1 cellular context compared by ENCODE assay signal in the genomic region with DNA sequence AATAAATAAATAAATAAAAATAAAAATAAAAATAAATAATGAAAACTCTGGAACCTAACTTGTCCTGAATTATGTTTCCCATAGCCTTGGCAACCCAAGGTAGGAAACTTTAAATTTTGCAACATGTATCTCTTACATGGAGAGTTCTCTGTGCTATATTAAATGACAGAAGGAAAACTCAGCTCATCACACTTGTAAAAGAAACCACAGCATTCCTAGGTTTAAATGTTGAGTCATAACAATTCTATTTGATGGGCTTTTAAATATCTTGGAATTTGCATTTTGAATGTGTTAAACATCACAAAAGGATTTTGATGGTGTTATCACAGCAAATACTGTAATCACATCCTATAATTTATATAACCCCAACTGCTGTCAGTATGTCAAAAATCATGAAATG.
TF ChIP-seq lines count a peak whose summit lies in the region.

No MANE protein-coding gene starts in this region.

TF ChIP-seq in WTC11, 78 proteins besides CTCF, POLR2A, EP300 and RAD21 (continued from another document):
- TF ChIP-seq, protein P1, sequence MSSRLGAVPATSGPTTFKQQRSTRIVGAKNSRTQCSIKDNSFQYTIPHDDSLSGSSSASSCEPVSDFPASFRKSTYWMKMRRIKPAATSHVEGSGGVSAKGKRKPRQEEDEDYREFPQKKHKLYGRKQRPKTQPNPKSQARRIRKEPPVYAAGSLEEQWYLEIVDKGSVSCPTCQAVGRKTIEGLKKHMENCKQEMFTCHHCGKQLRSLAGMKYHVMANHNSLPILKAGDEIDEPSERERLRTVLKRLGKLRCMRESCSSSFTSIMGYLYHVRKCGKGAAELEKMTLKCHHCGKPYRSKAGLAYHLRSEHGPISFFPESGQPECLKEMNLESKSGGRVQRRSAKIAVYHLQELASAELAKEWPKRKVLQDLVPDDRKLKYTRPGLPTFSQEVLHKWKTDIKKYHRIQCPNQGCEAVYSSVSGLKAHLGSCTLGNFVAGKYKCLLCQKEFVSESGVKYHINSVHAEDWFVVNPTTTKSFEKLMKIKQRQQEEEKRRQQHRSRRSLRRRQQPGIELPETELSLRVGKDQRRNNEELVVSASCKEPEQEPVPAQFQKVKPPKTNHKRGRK (CRISPR knock-in tag; IDR thresholded peaks at IDR 0.05; ENCODE audit: borderline replicate concordance), result no peak
- no peak for TF ChIP-seq FOXJ3 (CRISPR knock-in tag; IDR thresholded peaks at IDR 0.05; ENCODE audit: borderline replicate concordance)
- no peak for TF ChIP-seq SMAD4 (CRISPR knock-in tag; IDR thresholded peaks at IDR 0.05)
- TF ChIP-seq, protein P2, sequence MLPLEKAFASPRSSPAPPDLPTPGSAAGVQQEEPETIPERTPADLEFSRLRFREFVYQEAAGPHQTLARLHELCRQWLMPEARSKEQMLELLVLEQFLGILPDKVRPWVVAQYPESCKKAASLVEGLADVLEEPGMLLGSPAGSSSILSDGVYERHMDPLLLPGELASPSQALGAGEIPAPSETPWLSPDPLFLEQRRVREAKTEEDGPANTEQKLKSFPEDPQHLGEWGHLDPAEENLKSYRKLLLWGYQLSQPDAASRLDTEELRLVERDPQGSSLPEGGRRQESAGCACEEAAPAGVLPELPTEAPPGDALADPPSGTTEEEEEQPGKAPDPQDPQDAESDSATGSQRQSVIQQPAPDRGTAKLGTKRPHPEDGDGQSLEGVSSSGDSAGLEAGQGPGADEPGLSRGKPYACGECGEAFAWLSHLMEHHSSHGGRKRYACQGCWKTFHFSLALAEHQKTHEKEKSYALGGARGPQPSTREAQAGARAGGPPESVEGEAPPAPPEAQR (CRISPR knock-in tag; IDR thresholded peaks at IDR 0.05), result no peak
- TF ChIP-seq, protein P3, sequence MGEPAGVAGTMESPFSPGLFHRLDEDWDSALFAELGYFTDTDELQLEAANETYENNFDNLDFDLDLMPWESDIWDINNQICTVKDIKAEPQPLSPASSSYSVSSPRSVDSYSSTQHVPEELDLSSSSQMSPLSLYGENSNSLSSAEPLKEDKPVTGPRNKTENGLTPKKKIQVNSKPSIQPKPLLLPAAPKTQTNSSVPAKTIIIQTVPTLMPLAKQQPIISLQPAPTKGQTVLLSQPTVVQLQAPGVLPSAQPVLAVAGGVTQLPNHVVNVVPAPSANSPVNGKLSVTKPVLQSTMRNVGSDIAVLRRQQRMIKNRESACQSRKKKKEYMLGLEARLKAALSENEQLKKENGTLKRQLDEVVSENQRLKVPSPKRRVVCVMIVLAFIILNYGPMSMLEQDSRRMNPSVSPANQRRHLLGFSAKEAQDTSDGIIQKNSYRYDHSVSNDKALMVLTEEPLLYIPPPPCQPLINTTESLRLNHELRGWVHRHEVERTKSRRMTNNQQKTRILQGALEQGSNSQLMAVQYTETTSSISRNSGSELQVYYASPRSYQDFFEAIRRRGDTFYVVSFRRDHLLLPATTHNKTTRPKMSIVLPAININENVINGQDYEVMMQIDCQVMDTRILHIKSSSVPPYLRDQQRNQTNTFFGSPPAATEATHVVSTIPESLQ (CRISPR knock-in tag; IDR thresholded peaks at IDR 0.05), result no peak
- TF ChIP-seq, protein P4, sequence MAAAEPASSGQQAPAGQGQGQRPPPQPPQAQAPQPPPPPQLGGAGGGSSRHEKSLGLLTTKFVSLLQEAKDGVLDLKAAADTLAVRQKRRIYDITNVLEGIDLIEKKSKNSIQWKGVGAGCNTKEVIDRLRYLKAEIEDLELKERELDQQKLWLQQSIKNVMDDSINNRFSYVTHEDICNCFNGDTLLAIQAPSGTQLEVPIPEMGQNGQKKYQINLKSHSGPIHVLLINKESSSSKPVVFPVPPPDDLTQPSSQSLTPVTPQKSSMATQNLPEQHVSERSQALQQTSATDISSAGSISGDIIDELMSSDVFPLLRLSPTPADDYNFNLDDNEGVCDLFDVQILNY (CRISPR knock-in tag; IDR thresholded peaks at IDR 0.05), result no peak
- no peak for TF ChIP-seq CREB1 (CRISPR knock-in tag; IDR thresholded peaks at IDR 0.05)
- TF ChIP-seq CBFB (CRISPR knock-in tag; IDR thresholded peaks at IDR 0.05; ENCODE audit: low read depth), result no peak
- TF ChIP-seq, protein P5, sequence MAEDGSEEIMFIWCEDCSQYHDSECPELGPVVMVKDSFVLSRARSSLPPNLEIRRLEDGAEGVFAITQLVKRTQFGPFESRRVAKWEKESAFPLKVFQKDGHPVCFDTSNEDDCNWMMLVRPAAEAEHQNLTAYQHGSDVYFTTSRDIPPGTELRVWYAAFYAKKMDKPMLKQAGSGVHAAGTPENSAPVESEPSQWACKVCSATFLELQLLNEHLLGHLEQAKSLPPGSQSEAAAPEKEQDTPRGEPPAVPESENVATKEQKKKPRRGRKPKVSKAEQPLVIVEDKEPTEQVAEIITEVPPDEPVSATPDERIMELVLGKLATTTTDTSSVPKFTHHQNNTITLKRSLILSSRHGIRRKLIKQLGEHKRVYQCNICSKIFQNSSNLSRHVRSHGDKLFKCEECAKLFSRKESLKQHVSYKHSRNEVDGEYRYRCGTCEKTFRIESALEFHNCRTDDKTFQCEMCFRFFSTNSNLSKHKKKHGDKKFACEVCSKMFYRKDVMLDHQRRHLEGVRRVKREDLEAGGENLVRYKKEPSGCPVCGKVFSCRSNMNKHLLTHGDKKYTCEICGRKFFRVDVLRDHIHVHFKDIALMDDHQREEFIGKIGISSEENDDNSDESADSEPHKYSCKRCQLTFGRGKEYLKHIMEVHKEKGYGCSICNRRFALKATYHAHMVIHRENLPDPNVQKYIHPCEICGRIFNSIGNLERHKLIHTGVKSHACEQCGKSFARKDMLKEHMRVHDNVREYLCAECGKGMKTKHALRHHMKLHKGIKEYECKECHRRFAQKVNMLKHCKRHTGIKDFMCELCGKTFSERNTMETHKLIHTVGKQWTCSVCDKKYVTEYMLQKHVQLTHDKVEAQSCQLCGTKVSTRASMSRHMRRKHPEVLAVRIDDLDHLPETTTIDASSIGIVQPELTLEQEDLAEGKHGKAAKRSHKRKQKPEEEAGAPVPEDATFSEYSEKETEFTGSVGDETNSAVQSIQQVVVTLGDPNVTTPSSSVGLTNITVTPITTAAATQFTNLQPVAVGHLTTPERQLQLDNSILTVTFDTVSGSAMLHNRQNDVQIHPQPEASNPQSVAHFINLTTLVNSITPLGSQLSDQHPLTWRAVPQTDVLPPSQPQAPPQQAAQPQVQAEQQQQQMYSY (CRISPR knock-in tag; IDR thresholded peaks at IDR 0.05), result no peak
- TF ChIP-seq GRHL2 (CRISPR knock-in tag; IDR thresholded peaks at IDR 0.05; ENCODE audit: insufficient replicate concordance, severe bottlenecking), result no peak
